Comparison of ENCODE assay signal across 1 cellular context in the genomic region with DNA sequence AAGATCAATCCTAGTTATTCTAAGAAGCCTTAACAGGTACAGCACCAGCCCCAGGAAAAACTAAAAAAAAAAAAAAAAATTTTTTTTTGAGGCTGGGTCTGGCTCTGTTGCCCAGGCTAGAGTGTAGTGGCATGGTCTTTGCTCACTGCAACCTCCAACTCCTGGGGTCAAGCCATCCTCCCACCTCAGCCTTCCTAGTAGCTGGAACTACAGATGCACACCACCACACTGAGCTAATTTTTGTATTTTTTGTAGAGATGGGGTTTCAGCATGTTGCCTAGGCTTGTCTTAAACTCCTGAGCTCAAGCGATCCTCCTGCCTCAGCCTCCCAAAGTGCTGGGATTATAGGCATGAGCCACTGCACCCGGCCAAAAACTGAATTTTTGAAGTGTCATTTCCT.
TF ChIP-seq lines count a peak whose summit lies in the region.

No MANE protein-coding gene starts in this region.

TF ChIP-seq in HCT116, 20 proteins besides CTCF, POLR2A, EP300 and RAD21:
- TF ChIP-seq YY1 (IDR thresholded peaks at IDR 0.05; ENCODE audit: extremely low read depth, insufficient replicate concordance, low read depth, low read length) = no peak
- TF ChIP-seq SRF (IDR thresholded peaks at IDR 0.05; ENCODE audit: low read depth) = no peak
- no peak for TF ChIP-seq EGR1 (IDR thresholded peaks at IDR 0.05; ENCODE audit: low read depth)
- TF ChIP-seq JUND (IDR thresholded peaks at IDR 0.05) = no peak
- no peak for TF ChIP-seq TCF7L2 (IDR thresholded peaks at IDR 0.05; ENCODE audit: borderline replicate concordance, extremely low read depth, insufficient read depth, insufficient read length)
- TF ChIP-seq, protein P1, sequence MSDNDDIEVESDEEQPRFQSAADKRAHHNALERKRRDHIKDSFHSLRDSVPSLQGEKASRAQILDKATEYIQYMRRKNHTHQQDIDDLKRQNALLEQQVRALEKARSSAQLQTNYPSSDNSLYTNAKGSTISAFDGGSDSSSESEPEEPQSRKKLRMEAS (IDR thresholded peaks at IDR 0.05) = no peak
- TF ChIP-seq ZNF274 (IDR thresholded peaks at IDR 0.05; ENCODE audit: low read depth, low read length) = no peak
